Comparison of ENCODE assay signal across 1 cellular context in the genomic region with DNA sequence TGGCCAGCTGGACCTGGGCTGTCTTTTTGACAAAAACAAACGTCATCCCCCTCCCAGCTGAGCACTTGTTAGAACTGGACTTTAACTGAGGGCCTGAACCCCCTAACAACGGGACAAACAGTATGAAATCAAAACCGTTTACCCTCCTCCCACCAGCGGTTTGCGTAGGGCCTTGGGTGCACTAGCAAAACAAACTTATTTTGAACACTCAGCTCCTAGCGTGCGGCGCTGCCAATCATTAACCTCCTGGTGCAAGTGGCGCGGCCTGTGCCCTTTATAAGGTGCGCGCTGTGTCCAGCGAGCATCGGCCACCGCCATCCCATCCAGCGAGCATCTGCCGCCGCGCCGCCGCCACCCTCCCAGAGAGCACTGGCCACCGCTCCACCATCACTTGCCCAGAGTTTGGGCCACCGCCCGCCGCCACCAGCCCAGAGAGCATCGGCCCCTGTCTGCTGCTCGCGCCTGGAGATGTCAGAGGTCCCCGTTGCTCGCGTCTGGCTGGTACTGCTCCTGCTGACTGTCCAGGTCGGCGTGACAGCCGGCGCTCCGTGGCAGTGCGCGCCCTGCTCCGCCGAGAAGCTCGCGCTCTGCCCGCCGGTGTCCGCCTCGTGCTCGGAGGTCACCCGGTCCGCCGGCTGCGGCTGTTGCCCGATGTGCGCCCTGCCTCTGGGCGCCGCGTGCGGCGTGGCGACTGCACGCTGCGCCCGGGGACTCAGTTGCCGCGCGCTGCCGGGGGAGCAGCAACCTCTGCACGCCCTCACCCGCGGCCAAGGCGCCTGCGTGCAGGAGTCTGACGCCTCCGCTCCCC.
TF ChIP-seq lines count a peak whose summit lies in the region.

A gene (plus strand): TSS at position 304 of the 808 bp plus-strand sequence. CDS start 165 bp downstream, at position 469.

TF ChIP-seq in HepG2, 621 proteins besides CTCF, POLR2A, EP300 and RAD21 (continued from another document and continues in another):
- TF ChIP-seq, protein P1, sequence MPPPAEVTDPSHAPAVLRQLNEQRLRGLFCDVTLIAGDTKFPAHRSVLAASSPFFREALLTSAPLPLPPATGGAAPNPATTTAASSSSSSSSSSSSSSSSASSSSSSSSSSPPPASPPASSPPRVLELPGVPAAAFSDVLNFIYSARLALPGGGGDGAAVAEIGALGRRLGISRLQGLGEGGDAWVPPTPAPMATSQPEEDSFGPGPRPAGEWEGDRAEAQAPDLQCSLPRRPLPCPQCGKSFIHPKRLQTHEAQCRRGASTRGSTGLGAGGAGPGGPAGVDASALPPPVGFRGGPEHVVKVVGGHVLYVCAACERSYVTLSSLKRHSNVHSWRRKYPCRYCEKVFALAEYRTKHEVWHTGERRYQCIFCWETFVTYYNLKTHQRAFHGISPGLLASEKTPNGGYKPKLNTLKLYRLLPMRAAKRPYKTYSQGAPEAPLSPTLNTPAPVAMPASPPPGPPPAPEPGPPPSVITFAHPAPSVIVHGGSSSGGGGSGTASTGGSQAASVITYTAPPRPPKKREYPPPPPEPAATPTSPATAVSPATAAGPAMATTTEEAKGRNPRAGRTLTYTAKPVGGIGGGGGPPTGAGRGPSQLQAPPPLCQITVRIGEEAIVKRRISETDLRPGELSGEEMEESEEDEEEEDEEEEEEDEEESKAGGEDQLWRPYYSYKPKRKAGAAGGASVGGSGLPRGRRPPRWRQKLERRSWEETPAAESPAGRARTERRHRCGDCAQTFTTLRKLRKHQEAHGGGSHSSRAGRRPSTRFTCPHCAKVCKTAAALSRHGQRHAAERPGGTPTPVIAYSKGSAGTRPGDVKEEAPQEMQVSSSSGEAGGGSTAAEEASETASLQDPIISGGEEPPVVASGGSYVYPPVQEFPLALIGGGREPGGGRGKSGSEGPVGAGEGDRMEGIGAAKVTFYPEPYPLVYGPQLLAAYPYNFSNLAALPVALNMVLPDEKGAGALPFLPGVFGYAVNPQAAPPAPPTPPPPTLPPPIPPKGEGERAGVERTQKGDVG (CRISPR knock-in tag; IDR thresholded peaks at IDR 0.05; ENCODE audit: borderline replicate concordance), result peak; percentile 30; the same call in 1 of the 2 replicates
- TF ChIP-seq ZNF652 (CRISPR knock-in tag; IDR thresholded peaks at IDR 0.05; ENCODE audit: borderline replicate concordance, low read depth) (peak; percentile 41; the same call in 1 of the 2 replicates), GTF2F1 (IDR thresholded peaks at IDR 0.05; ENCODE audit: low read length) (peak; percentile 71; the same call in 1 of the 2 replicates), ZNF484 (CRISPR knock-in tag; IDR thresholded peaks at IDR 0.05; ENCODE audit: borderline replicate concordance, low read depth) (peak; percentile 94; the same call in 1 of the 2 replicates), GATA4 (IDR thresholded peaks at IDR 0.05; ENCODE audit: borderline replicate concordance, low read depth) (peak; percentile 95), ATF1 (CRISPR knock-in tag; IDR thresholded peaks at IDR 0.05) (no peak), HOXA9 (CRISPR knock-in tag; IDR thresholded peaks at IDR 0.05; ENCODE audit: borderline replicate concordance) (peak; percentile 95), ZKSCAN5 (CRISPR knock-in tag; IDR thresholded peaks at IDR 0.05) (no peak), TCF12 (IDR thresholded peaks at IDR 0.05) (no peak), TCF12 (CRISPR knock-in tag; IDR thresholded peaks at IDR 0.05) (peak; percentile 91), CBX2 (IDR thresholded peaks at IDR 0.05; ENCODE audit: low read depth, low read length) (no peak), CBX2 (CRISPR knock-in tag; IDR thresholded peaks at IDR 0.05; ENCODE audit: low read depth) (peak; percentile 66; the same call in 1 of the 2 replicates), GATAD2A (CRISPR knock-in tag; IDR thresholded peaks at IDR 0.05) (peak; percentile 91), RELA (CRISPR knock-in tag; IDR thresholded peaks at IDR 0.05) (0 out of 2 replicates have a peak, but pooled peaks have one; percentile 34), ERF (CRISPR knock-in tag; IDR thresholded peaks at IDR 0.05) (peak; percentile 94), ZNF441 (CRISPR knock-in tag; IDR thresholded peaks at IDR 0.05; ENCODE audit: borderline replicate concordance) (peak; percentile 86), NR2F1 (CRISPR knock-in tag; IDR thresholded peaks at IDR 0.05) (no peak), ZBTB7A (CRISPR knock-in tag; IDR thresholded peaks at IDR 0.05) (peak; percentile 92), PHF20 (CRISPR knock-in tag; IDR thresholded peaks at IDR 0.05) (peak; percentile 36), TEAD2 (CRISPR knock-in tag; IDR thresholded peaks at IDR 0.05) (no peak), ZNF713 (CRISPR knock-in tag; IDR thresholded peaks at IDR 0.05) (0 out of 2 replicates have a peak, but pooled peaks have one; percentile 57), RFX1 (IDR thresholded peaks at IDR 0.05) (peak; percentile 61), NFRKB (IDR thresholded peaks at IDR 0.05) (no peak), TAF1 (CRISPR knock-in tag; IDR thresholded peaks at IDR 0.05) (peak; percentile 70; the same call in 1 of the 2 replicates)
- TF ChIP-seq, protein P2, sequence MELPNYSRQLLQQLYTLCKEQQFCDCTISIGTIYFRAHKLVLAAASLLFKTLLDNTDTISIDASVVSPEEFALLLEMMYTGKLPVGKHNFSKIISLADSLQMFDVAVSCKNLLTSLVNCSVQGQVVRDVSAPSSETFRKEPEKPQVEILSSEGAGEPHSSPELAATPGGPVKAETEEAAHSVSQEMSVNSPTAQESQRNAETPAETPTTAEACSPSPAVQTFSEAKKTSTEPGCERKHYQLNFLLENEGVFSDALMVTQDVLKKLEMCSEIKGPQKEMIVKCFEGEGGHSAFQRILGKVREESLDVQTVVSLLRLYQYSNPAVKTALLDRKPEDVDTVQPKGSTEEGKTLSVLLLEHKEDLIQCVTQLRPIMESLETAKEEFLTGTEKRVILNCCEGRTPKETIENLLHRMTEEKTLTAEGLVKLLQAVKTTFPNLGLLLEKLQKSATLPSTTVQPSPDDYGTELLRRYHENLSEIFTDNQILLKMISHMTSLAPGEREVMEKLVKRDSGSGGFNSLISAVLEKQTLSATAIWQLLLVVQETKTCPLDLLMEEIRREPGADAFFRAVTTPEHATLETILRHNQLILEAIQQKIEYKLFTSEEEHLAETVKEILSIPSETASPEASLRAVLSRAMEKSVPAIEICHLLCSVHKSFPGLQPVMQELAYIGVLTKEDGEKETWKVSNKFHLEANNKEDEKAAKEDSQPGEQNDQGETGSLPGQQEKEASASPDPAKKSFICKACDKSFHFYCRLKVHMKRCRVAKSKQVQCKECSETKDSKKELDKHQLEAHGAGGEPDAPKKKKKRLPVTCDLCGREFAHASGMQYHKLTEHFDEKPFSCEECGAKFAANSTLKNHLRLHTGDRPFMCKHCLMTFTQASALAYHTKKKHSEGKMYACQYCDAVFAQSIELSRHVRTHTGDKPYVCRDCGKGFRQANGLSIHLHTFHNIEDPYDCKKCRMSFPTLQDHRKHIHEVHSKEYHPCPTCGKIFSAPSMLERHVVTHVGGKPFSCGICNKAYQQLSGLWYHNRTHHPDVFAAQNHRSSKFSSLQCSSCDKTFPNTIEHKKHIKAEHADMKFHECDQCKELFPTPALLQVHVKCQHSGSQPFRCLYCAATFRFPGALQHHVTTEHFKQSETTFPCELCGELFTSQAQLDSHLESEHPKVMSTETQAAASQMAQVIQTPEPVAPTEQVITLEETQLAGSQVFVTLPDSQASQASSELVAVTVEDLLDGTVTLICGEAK (IDR thresholded peaks at IDR 0.05), result no peak
- TF ChIP-seq, protein P2 (CRISPR knock-in tag; IDR thresholded peaks at IDR 0.05), result peak; percentile 78
- TF ChIP-seq, protein P3, sequence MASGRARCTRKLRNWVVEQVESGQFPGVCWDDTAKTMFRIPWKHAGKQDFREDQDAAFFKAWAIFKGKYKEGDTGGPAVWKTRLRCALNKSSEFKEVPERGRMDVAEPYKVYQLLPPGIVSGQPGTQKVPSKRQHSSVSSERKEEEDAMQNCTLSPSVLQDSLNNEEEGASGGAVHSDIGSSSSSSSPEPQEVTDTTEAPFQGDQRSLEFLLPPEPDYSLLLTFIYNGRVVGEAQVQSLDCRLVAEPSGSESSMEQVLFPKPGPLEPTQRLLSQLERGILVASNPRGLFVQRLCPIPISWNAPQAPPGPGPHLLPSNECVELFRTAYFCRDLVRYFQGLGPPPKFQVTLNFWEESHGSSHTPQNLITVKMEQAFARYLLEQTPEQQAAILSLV (CRISPR knock-in tag; IDR thresholded peaks at IDR 0.05; ENCODE audit: borderline replicate concordance), result peak; percentile 81; the same call in 1 of the 2 replicates
- TF ChIP-seq, protein P4, sequence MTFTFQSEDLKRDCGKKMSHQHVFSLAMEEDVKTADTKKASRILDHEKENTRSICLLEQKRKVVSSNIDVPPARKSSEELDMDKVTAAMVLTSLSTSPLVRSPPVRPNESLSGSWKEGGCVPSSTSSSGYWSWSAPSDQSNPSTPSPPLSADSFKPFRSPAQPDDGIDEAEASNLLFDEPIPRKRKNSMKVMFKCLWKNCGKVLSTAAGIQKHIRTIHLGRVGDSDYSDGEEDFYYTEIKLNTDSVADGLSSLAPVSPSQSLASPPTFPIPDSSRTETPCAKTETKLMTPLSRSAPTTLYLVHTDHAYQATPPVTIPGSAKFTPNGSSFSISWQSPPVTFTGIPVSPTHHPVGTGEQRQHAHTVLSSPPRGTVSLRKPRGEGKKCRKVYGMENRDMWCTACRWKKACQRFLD (CRISPR knock-in tag; IDR thresholded peaks at IDR 0.05; ENCODE audit: borderline replicate concordance), result peak; percentile 92; the same call in 1 of the 2 replicates
- TF ChIP-seq, protein P5, sequence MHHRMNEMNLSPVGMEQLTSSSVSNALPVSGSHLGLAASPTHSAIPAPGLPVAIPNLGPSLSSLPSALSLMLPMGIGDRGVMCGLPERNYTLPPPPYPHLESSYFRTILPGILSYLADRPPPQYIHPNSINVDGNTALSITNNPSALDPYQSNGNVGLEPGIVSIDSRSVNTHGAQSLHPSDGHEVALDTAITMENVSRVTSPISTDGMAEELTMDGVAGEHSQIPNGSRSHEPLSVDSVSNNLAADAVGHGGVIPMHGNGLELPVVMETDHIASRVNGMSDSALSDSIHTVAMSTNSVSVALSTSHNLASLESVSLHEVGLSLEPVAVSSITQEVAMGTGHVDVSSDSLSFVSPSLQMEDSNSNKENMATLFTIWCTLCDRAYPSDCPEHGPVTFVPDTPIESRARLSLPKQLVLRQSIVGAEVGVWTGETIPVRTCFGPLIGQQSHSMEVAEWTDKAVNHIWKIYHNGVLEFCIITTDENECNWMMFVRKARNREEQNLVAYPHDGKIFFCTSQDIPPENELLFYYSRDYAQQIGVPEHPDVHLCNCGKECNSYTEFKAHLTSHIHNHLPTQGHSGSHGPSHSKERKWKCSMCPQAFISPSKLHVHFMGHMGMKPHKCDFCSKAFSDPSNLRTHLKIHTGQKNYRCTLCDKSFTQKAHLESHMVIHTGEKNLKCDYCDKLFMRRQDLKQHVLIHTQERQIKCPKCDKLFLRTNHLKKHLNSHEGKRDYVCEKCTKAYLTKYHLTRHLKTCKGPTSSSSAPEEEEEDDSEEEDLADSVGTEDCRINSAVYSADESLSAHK (CRISPR knock-in tag; IDR thresholded peaks at IDR 0.05; ENCODE audit: borderline replicate concordance), result no peak
- TF ChIP-seq, protein P6, sequence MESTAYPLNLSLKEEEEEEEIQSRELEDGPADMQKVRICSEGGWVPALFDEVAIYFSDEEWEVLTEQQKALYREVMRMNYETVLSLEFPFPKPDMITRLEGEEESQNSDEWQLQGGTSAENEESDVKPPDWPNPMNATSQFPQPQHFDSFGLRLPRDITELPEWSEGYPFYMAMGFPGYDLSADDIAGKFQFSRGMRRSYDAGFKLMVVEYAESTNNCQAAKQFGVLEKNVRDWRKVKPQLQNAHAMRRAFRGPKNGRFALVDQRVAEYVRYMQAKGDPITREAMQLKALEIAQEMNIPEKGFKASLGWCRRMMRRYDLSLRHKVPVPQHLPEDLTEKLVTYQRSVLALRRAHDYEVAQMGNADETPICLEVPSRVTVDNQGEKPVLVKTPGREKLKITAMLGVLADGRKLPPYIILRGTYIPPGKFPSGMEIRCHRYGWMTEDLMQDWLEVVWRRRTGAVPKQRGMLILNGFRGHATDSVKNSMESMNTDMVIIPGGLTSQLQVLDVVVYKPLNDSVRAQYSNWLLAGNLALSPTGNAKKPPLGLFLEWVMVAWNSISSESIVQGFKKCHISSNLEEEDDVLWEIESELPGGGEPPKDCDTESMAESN (CRISPR knock-in tag; conservative IDR thresholded peaks at IDR 0.05), result peak; percentile 92
- TF ChIP-seq, protein P7, sequence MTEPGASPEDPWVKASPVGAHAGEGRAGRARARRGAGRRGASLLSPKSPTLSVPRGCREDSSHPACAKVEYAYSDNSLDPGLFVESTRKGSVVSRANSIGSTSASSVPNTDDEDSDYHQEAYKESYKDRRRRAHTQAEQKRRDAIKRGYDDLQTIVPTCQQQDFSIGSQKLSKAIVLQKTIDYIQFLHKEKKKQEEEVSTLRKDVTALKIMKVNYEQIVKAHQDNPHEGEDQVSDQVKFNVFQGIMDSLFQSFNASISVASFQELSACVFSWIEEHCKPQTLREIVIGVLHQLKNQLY (CRISPR knock-in tag; IDR thresholded peaks at IDR 0.05), result peak; percentile 73
